ENCODE assay signal across 1 cellular context in the genomic region with DNA sequence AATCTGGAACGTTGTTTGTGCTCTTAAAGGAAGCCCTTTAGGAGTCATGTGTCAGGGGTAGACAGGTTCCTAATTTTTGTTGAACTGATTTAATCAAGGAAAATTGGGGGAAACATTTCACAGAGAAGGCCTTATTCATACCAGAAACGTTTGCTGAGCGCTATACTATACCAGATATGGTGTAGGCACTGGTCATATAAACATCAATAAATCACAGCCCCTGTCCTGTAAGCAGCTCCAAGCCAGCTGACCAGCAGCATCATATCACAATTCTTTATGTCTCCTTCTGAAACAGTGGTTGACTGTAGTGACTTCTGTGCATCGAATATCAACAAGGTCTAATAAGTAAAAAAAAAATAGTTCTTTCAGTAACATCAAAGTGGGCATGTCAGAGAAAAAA.
TF ChIP-seq lines count a peak whose summit lies in the region.

No MANE protein-coding gene starts in this region.

TF ChIP-seq in WTC11, 78 proteins besides CTCF, POLR2A, EP300 and RAD21 (continued from another document):
- TF ChIP-seq, protein P1, sequence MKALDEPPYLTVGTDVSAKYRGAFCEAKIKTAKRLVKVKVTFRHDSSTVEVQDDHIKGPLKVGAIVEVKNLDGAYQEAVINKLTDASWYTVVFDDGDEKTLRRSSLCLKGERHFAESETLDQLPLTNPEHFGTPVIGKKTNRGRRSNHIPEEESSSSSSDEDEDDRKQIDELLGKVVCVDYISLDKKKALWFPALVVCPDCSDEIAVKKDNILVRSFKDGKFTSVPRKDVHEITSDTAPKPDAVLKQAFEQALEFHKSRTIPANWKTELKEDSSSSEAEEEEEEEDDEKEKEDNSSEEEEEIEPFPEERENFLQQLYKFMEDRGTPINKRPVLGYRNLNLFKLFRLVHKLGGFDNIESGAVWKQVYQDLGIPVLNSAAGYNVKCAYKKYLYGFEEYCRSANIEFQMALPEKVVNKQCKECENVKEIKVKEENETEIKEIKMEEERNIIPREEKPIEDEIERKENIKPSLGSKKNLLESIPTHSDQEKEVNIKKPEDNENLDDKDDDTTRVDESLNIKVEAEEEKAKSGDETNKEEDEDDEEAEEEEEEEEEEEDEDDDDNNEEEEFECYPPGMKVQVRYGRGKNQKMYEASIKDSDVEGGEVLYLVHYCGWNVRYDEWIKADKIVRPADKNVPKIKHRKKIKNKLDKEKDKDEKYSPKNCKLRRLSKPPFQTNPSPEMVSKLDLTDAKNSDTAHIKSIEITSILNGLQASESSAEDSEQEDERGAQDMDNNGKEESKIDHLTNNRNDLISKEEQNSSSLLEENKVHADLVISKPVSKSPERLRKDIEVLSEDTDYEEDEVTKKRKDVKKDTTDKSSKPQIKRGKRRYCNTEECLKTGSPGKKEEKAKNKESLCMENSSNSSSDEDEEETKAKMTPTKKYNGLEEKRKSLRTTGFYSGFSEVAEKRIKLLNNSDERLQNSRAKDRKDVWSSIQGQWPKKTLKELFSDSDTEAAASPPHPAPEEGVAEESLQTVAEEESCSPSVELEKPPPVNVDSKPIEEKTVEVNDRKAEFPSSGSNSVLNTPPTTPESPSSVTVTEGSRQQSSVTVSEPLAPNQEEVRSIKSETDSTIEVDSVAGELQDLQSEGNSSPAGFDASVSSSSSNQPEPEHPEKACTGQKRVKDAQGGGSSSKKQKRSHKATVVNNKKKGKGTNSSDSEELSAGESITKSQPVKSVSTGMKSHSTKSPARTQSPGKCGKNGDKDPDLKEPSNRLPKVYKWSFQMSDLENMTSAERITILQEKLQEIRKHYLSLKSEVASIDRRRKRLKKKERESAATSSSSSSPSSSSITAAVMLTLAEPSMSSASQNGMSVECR (CRISPR knock-in tag; IDR thresholded peaks at IDR 0.05; ENCODE audit: borderline replicate concordance) = no peak
- TF ChIP-seq ZNF121 (CRISPR knock-in tag; IDR thresholded peaks at IDR 0.05) = no peak
- no peak for TF ChIP-seq RORB (CRISPR knock-in tag; IDR thresholded peaks at IDR 0.05)
- TF ChIP-seq NR2C2 (CRISPR knock-in tag; IDR thresholded peaks at IDR 0.05) = no peak
- TF ChIP-seq SMAD3 (CRISPR knock-in tag; IDR thresholded peaks at IDR 0.05; ENCODE audit: borderline replicate concordance) = no peak
- TF ChIP-seq JUN (CRISPR knock-in tag; IDR thresholded peaks at IDR 0.05) = no peak
- no peak for TF ChIP-seq PRRX2 (CRISPR knock-in tag; IDR thresholded peaks at IDR 0.05)
- TF ChIP-seq FOXK1 (CRISPR knock-in tag; IDR thresholded peaks at IDR 0.05) = no peak
- TF ChIP-seq ELF4 (CRISPR knock-in tag; IDR thresholded peaks at IDR 0.05; ENCODE audit: low read depth) = no peak
- TF ChIP-seq ZNF317 (CRISPR knock-in tag; IDR thresholded peaks at IDR 0.05; ENCODE audit: borderline replicate concordance, low read depth) = no peak
- TF ChIP-seq FOXJ3 (CRISPR knock-in tag; IDR thresholded peaks at IDR 0.05; ENCODE audit: borderline replicate concordance) = no peak
- TF ChIP-seq, protein P2, sequence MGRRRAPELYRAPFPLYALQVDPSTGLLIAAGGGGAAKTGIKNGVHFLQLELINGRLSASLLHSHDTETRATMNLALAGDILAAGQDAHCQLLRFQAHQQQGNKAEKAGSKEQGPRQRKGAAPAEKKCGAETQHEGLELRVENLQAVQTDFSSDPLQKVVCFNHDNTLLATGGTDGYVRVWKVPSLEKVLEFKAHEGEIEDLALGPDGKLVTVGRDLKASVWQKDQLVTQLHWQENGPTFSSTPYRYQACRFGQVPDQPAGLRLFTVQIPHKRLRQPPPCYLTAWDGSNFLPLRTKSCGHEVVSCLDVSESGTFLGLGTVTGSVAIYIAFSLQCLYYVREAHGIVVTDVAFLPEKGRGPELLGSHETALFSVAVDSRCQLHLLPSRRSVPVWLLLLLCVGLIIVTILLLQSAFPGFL (CRISPR knock-in tag; IDR thresholded peaks at IDR 0.05; ENCODE audit: borderline replicate concordance) = no peak
- TF ChIP-seq, protein P3, sequence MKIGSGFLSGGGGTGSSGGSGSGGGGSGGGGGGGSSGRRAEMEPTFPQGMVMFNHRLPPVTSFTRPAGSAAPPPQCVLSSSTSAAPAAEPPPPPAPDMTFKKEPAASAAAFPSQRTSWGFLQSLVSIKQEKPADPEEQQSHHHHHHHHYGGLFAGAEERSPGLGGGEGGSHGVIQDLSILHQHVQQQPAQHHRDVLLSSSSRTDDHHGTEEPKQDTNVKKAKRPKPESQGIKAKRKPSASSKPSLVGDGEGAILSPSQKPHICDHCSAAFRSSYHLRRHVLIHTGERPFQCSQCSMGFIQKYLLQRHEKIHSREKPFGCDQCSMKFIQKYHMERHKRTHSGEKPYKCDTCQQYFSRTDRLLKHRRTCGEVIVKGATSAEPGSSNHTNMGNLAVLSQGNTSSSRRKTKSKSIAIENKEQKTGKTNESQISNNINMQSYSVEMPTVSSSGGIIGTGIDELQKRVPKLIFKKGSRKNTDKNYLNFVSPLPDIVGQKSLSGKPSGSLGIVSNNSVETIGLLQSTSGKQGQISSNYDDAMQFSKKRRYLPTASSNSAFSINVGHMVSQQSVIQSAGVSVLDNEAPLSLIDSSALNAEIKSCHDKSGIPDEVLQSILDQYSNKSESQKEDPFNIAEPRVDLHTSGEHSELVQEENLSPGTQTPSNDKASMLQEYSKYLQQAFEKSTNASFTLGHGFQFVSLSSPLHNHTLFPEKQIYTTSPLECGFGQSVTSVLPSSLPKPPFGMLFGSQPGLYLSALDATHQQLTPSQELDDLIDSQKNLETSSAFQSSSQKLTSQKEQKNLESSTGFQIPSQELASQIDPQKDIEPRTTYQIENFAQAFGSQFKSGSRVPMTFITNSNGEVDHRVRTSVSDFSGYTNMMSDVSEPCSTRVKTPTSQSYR (CRISPR knock-in tag; IDR thresholded peaks at IDR 0.05) = no peak
- TF ChIP-seq, protein P4, sequence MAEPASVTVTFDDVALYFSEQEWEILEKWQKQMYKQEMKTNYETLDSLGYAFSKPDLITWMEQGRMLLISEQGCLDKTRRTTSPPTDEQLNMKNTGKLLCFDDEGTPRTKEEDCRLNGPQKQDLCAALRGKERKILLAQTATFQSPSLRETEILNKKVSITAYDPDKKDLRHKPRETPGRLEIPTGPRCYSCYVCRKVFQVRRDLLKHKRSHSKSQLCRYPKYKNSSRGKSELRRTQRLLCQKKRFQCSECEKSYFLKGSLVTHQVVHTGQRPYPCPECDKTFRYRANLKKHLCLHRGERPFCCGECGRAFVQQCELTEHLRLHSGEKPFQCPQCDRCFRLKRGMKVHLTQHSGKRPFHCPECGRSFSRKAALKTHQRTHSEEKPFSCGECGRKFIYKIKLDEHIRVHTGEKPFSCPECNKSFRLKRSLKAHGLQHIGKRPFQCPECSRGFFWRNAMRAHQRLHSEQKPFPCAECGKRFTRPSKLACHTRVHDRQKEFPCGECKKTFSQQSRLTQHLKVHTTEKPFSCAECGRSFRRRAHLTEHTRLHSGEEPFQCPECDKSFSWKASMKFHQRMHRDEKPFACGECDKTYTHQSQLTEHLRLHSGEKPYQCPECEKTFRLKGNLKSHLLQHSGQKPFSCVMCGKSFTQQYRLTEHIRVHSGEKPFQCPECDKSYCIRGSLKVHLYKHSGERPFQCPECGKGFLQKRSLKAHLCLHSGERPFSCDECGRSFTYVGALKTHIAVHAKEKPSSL (CRISPR knock-in tag; conservative IDR thresholded peaks at IDR 0.05) = no peak
- TF ChIP-seq, protein P5, sequence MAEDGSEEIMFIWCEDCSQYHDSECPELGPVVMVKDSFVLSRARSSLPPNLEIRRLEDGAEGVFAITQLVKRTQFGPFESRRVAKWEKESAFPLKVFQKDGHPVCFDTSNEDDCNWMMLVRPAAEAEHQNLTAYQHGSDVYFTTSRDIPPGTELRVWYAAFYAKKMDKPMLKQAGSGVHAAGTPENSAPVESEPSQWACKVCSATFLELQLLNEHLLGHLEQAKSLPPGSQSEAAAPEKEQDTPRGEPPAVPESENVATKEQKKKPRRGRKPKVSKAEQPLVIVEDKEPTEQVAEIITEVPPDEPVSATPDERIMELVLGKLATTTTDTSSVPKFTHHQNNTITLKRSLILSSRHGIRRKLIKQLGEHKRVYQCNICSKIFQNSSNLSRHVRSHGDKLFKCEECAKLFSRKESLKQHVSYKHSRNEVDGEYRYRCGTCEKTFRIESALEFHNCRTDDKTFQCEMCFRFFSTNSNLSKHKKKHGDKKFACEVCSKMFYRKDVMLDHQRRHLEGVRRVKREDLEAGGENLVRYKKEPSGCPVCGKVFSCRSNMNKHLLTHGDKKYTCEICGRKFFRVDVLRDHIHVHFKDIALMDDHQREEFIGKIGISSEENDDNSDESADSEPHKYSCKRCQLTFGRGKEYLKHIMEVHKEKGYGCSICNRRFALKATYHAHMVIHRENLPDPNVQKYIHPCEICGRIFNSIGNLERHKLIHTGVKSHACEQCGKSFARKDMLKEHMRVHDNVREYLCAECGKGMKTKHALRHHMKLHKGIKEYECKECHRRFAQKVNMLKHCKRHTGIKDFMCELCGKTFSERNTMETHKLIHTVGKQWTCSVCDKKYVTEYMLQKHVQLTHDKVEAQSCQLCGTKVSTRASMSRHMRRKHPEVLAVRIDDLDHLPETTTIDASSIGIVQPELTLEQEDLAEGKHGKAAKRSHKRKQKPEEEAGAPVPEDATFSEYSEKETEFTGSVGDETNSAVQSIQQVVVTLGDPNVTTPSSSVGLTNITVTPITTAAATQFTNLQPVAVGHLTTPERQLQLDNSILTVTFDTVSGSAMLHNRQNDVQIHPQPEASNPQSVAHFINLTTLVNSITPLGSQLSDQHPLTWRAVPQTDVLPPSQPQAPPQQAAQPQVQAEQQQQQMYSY (CRISPR knock-in tag; IDR thresholded peaks at IDR 0.05) = no peak
